Comparison of ENCODE assay signal across 8 cellular contexts in the genomic region with DNA sequence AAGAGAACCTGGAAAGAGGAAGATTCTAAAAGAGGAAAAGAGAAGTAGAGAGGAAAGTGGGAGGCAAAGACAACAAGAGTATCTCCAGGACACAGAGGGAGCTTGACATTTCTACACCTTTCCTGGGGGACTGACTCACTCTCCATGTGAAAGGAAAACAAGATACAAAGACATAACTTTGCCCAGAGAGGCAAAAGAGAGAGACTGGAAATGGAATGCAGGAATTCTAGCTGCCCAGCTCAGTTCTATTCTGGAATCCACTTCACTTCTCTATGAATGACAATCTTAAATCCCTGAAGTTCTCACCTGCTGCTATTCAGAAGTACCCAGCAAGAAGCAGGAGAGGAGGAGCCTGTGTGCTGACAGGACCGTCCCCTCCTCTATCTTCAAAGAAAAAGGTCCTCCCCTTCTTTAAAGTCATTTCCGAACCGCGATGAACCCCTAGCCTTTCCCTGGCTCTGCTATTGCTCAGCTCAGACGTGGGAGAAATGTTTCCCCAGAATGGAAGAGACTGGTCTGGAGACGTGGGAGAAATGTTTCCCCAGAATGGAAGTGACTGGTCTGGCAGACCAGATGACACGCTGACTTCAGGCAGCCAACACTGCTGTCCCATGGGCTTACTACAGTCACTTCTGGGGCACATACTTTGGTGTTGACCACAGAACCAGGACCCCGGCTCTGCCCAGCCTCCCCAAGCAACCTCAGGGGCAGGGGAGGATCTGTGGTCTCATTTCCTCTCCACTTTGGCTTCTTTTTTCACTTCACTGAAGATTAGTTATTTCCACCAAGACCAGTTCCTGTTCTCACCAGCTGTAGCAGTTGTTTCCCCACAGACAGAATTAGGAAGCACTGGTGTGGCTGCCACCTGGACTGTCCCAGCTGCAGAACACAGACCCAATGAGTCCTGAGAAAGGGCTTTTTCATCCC. TPM values are rescaled to one million over a fixed set of nuclear protein-coding genes. Genes with fewer than 3 reads are reported as not detected.
DNase-seq lines count a peak whose midpoint lies in the region; ATAC-seq and TF ChIP-seq lines count a peak whose summit lies in the region.

No MANE protein-coding gene starts in this region.

- peak; percentile 46 for TF ChIP-seq POLR2A in GM18505 (IDR thresholded peaks at IDR 0.05; ENCODE audit: borderline replicate concordance, extremely low read depth, insufficient read depth, insufficient read length)
- no peak for TF ChIP-seq POLR2A in sigmoid colon (IDR thresholded peaks at IDR 0.05)

- H3K4me3 Mint-ChIP-seq in activated T-helper 17 cell treated with anti-CD3 and anti-CD28 coated beads, Interleukin-2, amount 50 U/mL, for 72 hours: peak overlapping the region; percentile 75

- H3K27ac ChIP-seq in HEK293 (ENCODE audit: extremely low read depth, low read depth, low read length) (no peak overlapping the region), MM.1S (ENCODE audit: low read length) (peak overlapping the region; percentile 68), heart right ventricle (peak overlapping the region; percentile 20 to 81 (median 71)), sigmoid colon (peak overlapping the region; percentile 39 to 65 (median 56))

- H3K27me3 ChIP-seq in MM.1S (replicated peaks; ENCODE audit: insufficient read depth, low read length) (no peaks in the 10 kb centered on the region), heart right ventricle (no peaks in the 10 kb centered on the region), sigmoid colon (no peaks in the 10 kb centered on the region)

- H4K20me1 ChIP-seq in MM.1S (ENCODE audit: insufficient read depth, low read length): no peaks in the 10 kb centered on the region

- DNase-seq in MM.1S (peak; percentile 61), heart right ventricle (peak; percentile 33 to 61), sigmoid colon (peak; percentile 64), NCI-H2081 treated with DMSO at 0.1 percent for 48 hours (lab: John Stamatoyannopoulos, UW) (no peak), NCI-H1436 (lab: John Stamatoyannopoulos, UW) (no peak)

- TF ChIP-seq CTCF in HEK293 (tag by site-specific recombination; IDR thresholded peaks at IDR 0.05): no peak
- TF ChIP-seq CTCF in MM.1S (IDR thresholded peaks at IDR 0.05; ENCODE audit: low read length): no peak
- no peak for TF ChIP-seq CTCF in heart right ventricle (IDR thresholded peaks at IDR 0.05)
- TF ChIP-seq CTCF in sigmoid colon (IDR thresholded peaks at IDR 0.05): no peak

- WGBS in heart right ventricle, 2 donors: 10 to 11% methylated on average over 8 of the region's 8 CpGs
- 24 to 54% methylated on average over 8 of the region's 8 CpGs for WGBS in sigmoid colon, 2 donors

- H3K9ac ChIP-seq in MM.1S (ENCODE audit: low read length): peak overlapping the region; percentile 43

- H3K36me3 Mint-ChIP-seq in activated T-helper 17 cell treated with anti-CD3 and anti-CD28 coated beads, Interleukin-2, amount 50 U/mL, for 72 hours (ENCODE audit: low read depth): peaks cover 4% of the 10 kb centered on the region

- peak overlapping the region; percentile 58 for H2AFZ ChIP-seq in MM.1S (ENCODE audit: low read length)

- H3K9me3 Mint-ChIP-seq in activated T-helper 17 cell treated with anti-CD3 and anti-CD28 coated beads, Interleukin-2, amount 50 U/mL, for 72 hours: no peaks in the 10 kb centered on the region

- H3K4me2 ChIP-seq in MM.1S (ENCODE audit: low read depth, low read length): peak overlapping the region; percentile 81

- H3F3A ChIP-seq in MM.1S (ENCODE audit: insufficient read depth, low read length): peaks cover 21% of the 10 kb centered on the region

- H3K4me1 Mint-ChIP-seq in activated T-helper 17 cell treated with anti-CD3 and anti-CD28 coated beads, Interleukin-2, amount 50 U/mL, for 72 hours: peaks cover 33% of the 10 kb centered on the region

- H3K36me3 ChIP-seq in HEK293 (ENCODE audit: control insufficient read depth in 2 of 2, insufficient read depth in 1 of 2, low read length in 2 of 2) (no peaks in the 10 kb centered on the region; a peak in 1 of 3 replicates), MM.1S (replicated peaks; ENCODE audit: insufficient read depth, low read length) (no peaks in the 10 kb centered on the region), heart right ventricle (peaks cover 0 to 9% (median 0%) of the 10 kb centered on the region in 9 donors), sigmoid colon (no peaks in the 10 kb centered on the region)

- H3K27ac Mint-ChIP-seq in activated T-helper 17 cell treated with anti-CD3 and anti-CD28 coated beads, Interleukin-2, amount 50 U/mL, for 72 hours: peak overlapping the region; percentile 89

- H3K4me1 ChIP-seq in HEK293 (ENCODE audit: control insufficient read depth, insufficient read depth, low read length) (peaks cover 6% of the 10 kb centered on the region; the same call in 1 of the 2 replicates), MM.1S (ENCODE audit: low read length) (peaks cover 27% of the 10 kb centered on the region), heart right ventricle (peaks cover 16 to 95% (median 73%) of the 10 kb centered on the region in 9 donors), sigmoid colon (peaks cover 0 to 40% (median 24%) of the 10 kb centered on the region in 4 donors)

- no peaks in the 10 kb centered on the region for H3K9me2 ChIP-seq in MM.1S (replicated peaks; ENCODE audit: insufficient read depth, low read length)

- CTCF ChIA-PET in HEK293 (lab: Yijun Ruan, JAX): interaction anchor here (0.6 to 1.4 kb wide), 2 partner anchors 9 to 58 kb away, joined by 3 to 5 read pairs; no protein-coding TSS in a partner anchor

- ATAC-seq in GM18505 (IDR thresholded peaks at IDR 0.05; ENCODE audit: unreplicated experiment): peak; percentile 58
- peak; percentile 83 for ATAC-seq in activated T-helper 17 cell treated with anti-CD3 and anti-CD28 coated beads, Interleukin-2, amount 50 U/mL, for 72 hours (replicated peaks)
- ATAC-seq in heart right ventricle: peak; percentile 67 to 82 (median 77)

- no peak for TF ChIP-seq EP300 in sigmoid colon (IDR thresholded peaks at IDR 0.05)

- intact Hi-C loops in heart right ventricle (cut with DNase I): no loop called here
- intact Hi-C loops in sigmoid colon (cut with DNase I): no loop called here

- H3K4me3 ChIP-seq in HEK293 (ENCODE audit: low read depth, low read length): peak overlapping the region; percentile 13
- peak overlapping the region; percentile 51 for H3K4me3 ChIP-seq in MM.1S (ENCODE audit: low read length)
- peak overlapping the region in 8 of 10 donors; percentile 1 to 27 (median 10) for H3K4me3 ChIP-seq in heart right ventricle
- peak overlapping the region in 1 of 4 donors; percentile 9 for H3K4me3 ChIP-seq in sigmoid colon

- H3K9me3 ChIP-seq in HEK293 (ENCODE audit: control insufficient read depth, insufficient read depth, low read depth, low read length) (no peaks in the 10 kb centered on the region), MM.1S (replicated peaks; ENCODE audit: insufficient read depth, low read length) (no peaks in the 10 kb centered on the region), heart right ventricle (no peaks in the 10 kb centered on the region), sigmoid colon (no peaks in the 10 kb centered on the region)

- peaks cover 10% of the 10 kb centered on the region; the same call in 1 of the 2 replicates for H3K79me2 ChIP-seq in MM.1S (ENCODE audit: low read length)

- H3K27me3 Mint-ChIP-seq in activated T-helper 17 cell treated with anti-CD3 and anti-CD28 coated beads, Interleukin-2, amount 50 U/mL, for 72 hours: no peaks in the 10 kb centered on the region

- POLR2A ChIA-PET in HEK293 (lab: Yijun Ruan, JAX): interaction anchor here (0.7 kb wide), 2 partner anchors 51 to 376 kb away, joined by 3 to 7 read pairs; a partner anchor contains a TSS

TF ChIP-seq in HEK293, 187 proteins besides CTCF, POLR2A, EP300 and RAD21 (continues in another document):
- TF ChIP-seq MEIS1 (CRISPR knock-in tag; IDR thresholded peaks at IDR 0.05; ENCODE audit: borderline replicate concordance) (no peak), ZNF600 (tag by site-specific recombination; IDR thresholded peaks at IDR 0.05) (peak; percentile 61), ZNF596 (tag by site-specific recombination; IDR thresholded peaks at IDR 0.05) (no peak), ZEB2 (tag by site-specific recombination; IDR thresholded peaks at IDR 0.05) (no peak), ZSCAN16 (tag by site-specific recombination; IDR thresholded peaks at IDR 0.05) (no peak), ZNF548 (tag by site-specific recombination; IDR thresholded peaks at IDR 0.05) (no peak)

RNA-seq across cellular contexts. Expression of a gene that starts 8.3 kb away (rescaled TPM):
- 10 to 100 TPM; 19.9 to 33.8 TPM for total RNA-seq in activated T-helper 17 cell treated with anti-CD3 and anti-CD28 coated beads, Interleukin-2, amount 50 U/mL, for 72 hours
- total RNA-seq in heart right ventricle (10 to 100 TPM; 10.1 to 19.6 (median 12.0) TPM), sigmoid colon (10 to 100 TPM in 2 of 4 donors, 1 to 10 TPM in 2; 9.4 to 12.2 (median 11.0) TPM)
- polyA plus RNA-seq in heart right ventricle (10 to 100 TPM in 1 of 2 donors, 1 to 10 TPM in 1; 5.7 to 10.9 TPM), sigmoid colon (10 to 100 TPM in 1 of 3 donors, 1 to 10 TPM in 2; 1.8 to 10.8 (median 2.4) TPM)

RNA-seq across cellular contexts. Expression of a gene that starts 42.5 kb away (rescaled TPM):
- total RNA-seq in activated T-helper 17 cell treated with anti-CD3 and anti-CD28 coated beads, Interleukin-2, amount 50 U/mL, for 72 hours: 100 to 1,000 TPM; 407 to 411 TPM
- 100 to 1,000 TPM; 174 to 322 (median 202) TPM for total RNA-seq in heart right ventricle
- 100 to 1,000 TPM; 110 to 260 TPM for polyA plus RNA-seq in heart right ventricle
- 100 to 1,000 TPM; 191 to 248 (median 224) TPM for total RNA-seq in sigmoid colon
- polyA plus RNA-seq in sigmoid colon: 100 to 1,000 TPM in 2 of 3 donors, 10 to 100 TPM in 1; 93.7 to 384 (median 135) TPM

Comparison
In these comparisons a context has a peak if more than half of its experiments do, and no peak if none do; other contexts are left out.
1. DNase-seq: peak in MM.1S (single experiment), heart right ventricle (2 of 2) and sigmoid colon (single experiment); none in NCI-H2081 treated with DMSO at 0.1 percent for 48 hours (single experiment) and NCI-H1436 (single experiment).
2. Peak in every context shown above with its lines, with median percentiles within 50 percentile points of each other: ATAC-seq.